1 cellular context compared by ENCODE assay signal in genomic region chr5:166883016-166883415, GRCh38.
A peak's percentile ranks its signal among the peaks of the same experiment; 100 is the strongest.
TF ChIP-seq lines count a peak whose summit lies in the region.

No MANE protein-coding gene starts in this region.

TF ChIP-seq in K562, 482 proteins besides CTCF, POLR2A, EP300 and RAD21 (continued from another document):
- TF ChIP-seq ZBTB40 (IDR thresholded peaks at IDR 0.05) (no peak), ZBTB40 (CRISPR knock-in tag; IDR thresholded peaks at IDR 0.05) (no peak), PTRF (tag; IDR thresholded peaks at IDR 0.05) (no peak), SAP30 (IDR thresholded peaks at IDR 0.05; ENCODE audit: borderline replicate concordance, insufficient read depth, low read depth, low read length, poor library complexity, severe bottlenecking) (no peak), SIRT6 (IDR thresholded peaks at IDR 0.05; ENCODE audit: low read depth, low read length) (no peak), NFE2 (IDR thresholded peaks at IDR 0.05; ENCODE audit: low read depth) (0 out of 2 replicates have a peak, but pooled peaks have one; percentile 9)
